Comparison of ENCODE assay signal across 8 cellular contexts in genomic region chr3:143170676-143171075, GRCh38. TPM values are rescaled to one million over a fixed set of nuclear protein-coding genes. Genes with fewer than 3 reads are reported as not detected.
DNase-seq lines count a peak whose midpoint lies in the region; ATAC-seq and TF ChIP-seq lines count a peak whose summit lies in the region.

No MANE protein-coding gene starts in this region.

- peak; percentile 69 for ATAC-seq in DND-41 (ENCODE audit: insufficient read depth, low read depth)
- ATAC-seq in memory B cell (ENCODE audit: low read depth): no peak
- ATAC-seq in omental fat pad (ENCODE audit: low FRiP score): no peak

- H3K4me3 Mint-ChIP-seq in T-helper 2 cell treated with Interferon-gamma antibody and Interleukin-4, amounts not matched to agents 5 μg/mL and 100 μg/mL, for 36 hours: peak overlapping the region; percentile 81
- no peak overlapping the region for H3K4me3 Mint-ChIP-seq in memory B cell

- peak overlapping the region; percentile 20 for H2AFZ ChIP-seq in DND-41 (ENCODE audit: low read depth, low read length)
- H2AFZ ChIP-seq in GM23248: peak overlapping the region; percentile 12; the same call in 1 of the 2 replicates

- H3K36me3 Mint-ChIP-seq in T-helper 2 cell treated with Interferon-gamma antibody and Interleukin-4, amounts not matched to agents 5 μg/mL and 100 μg/mL, for 36 hours (ENCODE audit: low read depth): peaks cover 24% of the 10 kb centered on the region
- peaks cover 2% of the 10 kb centered on the region for H3K36me3 Mint-ChIP-seq in memory B cell

- peak overlapping the region in 1 of 2 experiments; percentile 43; a peak in 2 of 4 replicates for H3K4me3 ChIP-seq in DND-41 (ENCODE audit: low read depth in 1 of 2, low read length in 2 of 2)
- H3K4me3 ChIP-seq in GM23248: no peak overlapping the region
- H3K4me3 ChIP-seq in MG63: no peak overlapping the region

- H3K27ac Mint-ChIP-seq in T-helper 2 cell treated with Interferon-gamma antibody and Interleukin-4, amounts not matched to agents 5 μg/mL and 100 μg/mL, for 36 hours: peak overlapping the region; percentile 98
- peak overlapping the region; percentile 90 for H3K27ac Mint-ChIP-seq in memory B cell

- 44 to 77% methylated on average over 1 of the region's 1 CpG for WGBS in GM23248 (ENCODE audit: low coverage in 1 of 2, low lambda C conversion rate in 2 of 2, missing lambda C conversion rate in 2 of 2), 2 experiments

- H4K20me1 ChIP-seq in DND-41 (ENCODE audit: insufficient read depth, low read length) (no peaks in the 10 kb centered on the region), GM23248 (ENCODE audit: insufficient read depth) (no peaks in the 10 kb centered on the region)

- no peak for TF ChIP-seq CTCF in DND-41 (IDR thresholded peaks at IDR 0.05; ENCODE audit: borderline replicate concordance, extremely low read depth, low read length, poor library complexity, severe bottlenecking)
- no peak for TF ChIP-seq CTCF in omental fat pad (IDR thresholded peaks at IDR 0.05)

- peaks cover 63% of the 10 kb centered on the region for H3K4me1 Mint-ChIP-seq in T-helper 2 cell treated with Interferon-gamma antibody and Interleukin-4, amounts not matched to agents 5 μg/mL and 100 μg/mL, for 36 hours (ENCODE audit: low read depth)
- H3K4me1 Mint-ChIP-seq in memory B cell: peaks cover 31% of the 10 kb centered on the region

- no peaks in the 10 kb centered on the region; the same call in 1 of the 2 replicates for H3K9me2 ChIP-seq in GM23248 (ENCODE audit: insufficient read depth)

- in situ Hi-C loops in GM23248 (cut with MboI): no loop called here

- H3K4me2 ChIP-seq in DND-41 (ENCODE audit: insufficient read depth, low read length) (peak overlapping the region; percentile 61), GM23248 (ENCODE audit: unreplicated experiment) (peak overlapping the region; percentile 6)

- H3K9ac ChIP-seq in DND-41 (ENCODE audit: low read depth, low read length) (peak overlapping the region; percentile 82), GM23248 (no peak overlapping the region)

- H3K9me3 ChIP-seq in DND-41 (ENCODE audit: insufficient read depth, low read length, severe bottlenecking) (peaks cover 14% of the 10 kb centered on the region), GM23248 (ENCODE audit: low read depth) (no peaks in the 10 kb centered on the region), MG63 (peaks cover 9% of the 10 kb centered on the region)

- H3K4me1 ChIP-seq in DND-41 (ENCODE audit: insufficient read depth, low read length) (peaks cover 95% of the 10 kb centered on the region), GM23248 (ENCODE audit: insufficient read depth) (peaks cover 28% of the 10 kb centered on the region)

- peaks cover 35% of the 10 kb centered on the region for H3F3A ChIP-seq in GM23248 (ENCODE audit: insufficient read depth)

- H3K27me3 ChIP-seq in DND-41 (ENCODE audit: insufficient read depth, low read length, poor library complexity): no peaks in the 10 kb centered on the region
- H3K27me3 ChIP-seq in GM23248 (replicated peaks; ENCODE audit: insufficient read depth): no peaks in the 10 kb centered on the region
- no peaks in the 10 kb centered on the region for H3K27me3 ChIP-seq in MG63

- H3K36me3 ChIP-seq in DND-41 (ENCODE audit: insufficient read depth, low read length) (peaks cover 3% of the 10 kb centered on the region; the same call in 1 of the 2 replicates), GM23248 (ENCODE audit: low read depth) (no peaks in the 10 kb centered on the region), MG63 (no peaks in the 10 kb centered on the region)

- DNase-seq in DND-41: peak; percentile 86
- peak; percentile 12 for DNase-seq in GM23248
- DNase-seq in T-helper 2 cell treated with Interferon-gamma antibody and Interleukin-4, amounts not matched to agents 5 μg/mL and 100 μg/mL, for 36 hours (ENCODE audit: low spot score): no peak
- no peak for DNase-seq in memory B cell (ENCODE audit: low spot score in 2 of 2)
- no peak for DNase-seq in omental fat pad (ENCODE audit: low spot score)
- DNase-seq in MG63: no peak
- no peak for DNase-seq in NCI-H2107 (lab: John Stamatoyannopoulos, UW)
- no peak for DNase-seq in SIG-M5 treated with dmso at 0.1 percent for 504 hours (lab: John Stamatoyannopoulos, UW; ENCODE audit: unreplicated experiment)

- no peaks in the 10 kb centered on the region for H3K27me3 Mint-ChIP-seq in T-helper 2 cell treated with Interferon-gamma antibody and Interleukin-4, amounts not matched to agents 5 μg/mL and 100 μg/mL, for 36 hours (ENCODE audit: low read depth)
- H3K27me3 Mint-ChIP-seq in memory B cell: no peaks in the 10 kb centered on the region

- H3K27ac ChIP-seq in DND-41 (ENCODE audit: low read length) (peak overlapping the region; percentile 100), GM23248 (no peak overlapping the region)

- H3K79me2 ChIP-seq in DND-41 (ENCODE audit: insufficient read depth, low read length) (peaks cover 30% of the 10 kb centered on the region), GM23248 (ENCODE audit: insufficient read depth) (no peaks in the 10 kb centered on the region)

- peaks cover 21% of the 10 kb centered on the region for H3K9me3 Mint-ChIP-seq in T-helper 2 cell treated with Interferon-gamma antibody and Interleukin-4, amounts not matched to agents 5 μg/mL and 100 μg/mL, for 36 hours
- peaks cover 7% of the 10 kb centered on the region for H3K9me3 Mint-ChIP-seq in memory B cell

RNA-seq across cellular contexts. Expression of gene CHST2, which starts 51.1 kb away (rescaled TPM):
- 10.4 and 12.0 TPM in 2 replicates for total RNA-seq in GM23248 (2014; rRNA removed; shearing (Covaris generic))
- 2.1 and 2.3 TPM in 2 replicates for polyA plus RNA-seq in GM23248 (2016; fragmentation: Nextera tagmentation; extraction: Ambion mirVana)
- total RNA-seq in omental fat pad: 10 to 100 TPM in 2 of 4 donors, 1 to 10 TPM in 2; 4.1 to 18.9 (median 12.3) TPM
- total RNA-seq in MG63 (2014; rRNA removed; shearing (Covaris generic); ENCODE audit: low replicate concordance): 0.20 and 0.36 TPM in 2 replicates

Comparison
In these comparisons a context has a peak if more than half of its experiments do, and no peak if none do; other contexts are left out.
1. DNase-seq: peak in DND-41 (single experiment) and GM23248 (single experiment); none in T-helper 2 cell treated with Interferon-gamma antibody and Interleukin-4, amounts not matched to agents 5 μg/mL and 100 μg/mL, for 36 hours (single experiment), memory B cell (0 of 2), omental fat pad (single experiment), MG63 (single experiment), NCI-H2107 (single experiment) and SIG-M5 treated with dmso at 0.1 percent for 504 hours (single experiment).